Comparison of ENCODE assay signal across 1 cellular context in the genomic region with DNA sequence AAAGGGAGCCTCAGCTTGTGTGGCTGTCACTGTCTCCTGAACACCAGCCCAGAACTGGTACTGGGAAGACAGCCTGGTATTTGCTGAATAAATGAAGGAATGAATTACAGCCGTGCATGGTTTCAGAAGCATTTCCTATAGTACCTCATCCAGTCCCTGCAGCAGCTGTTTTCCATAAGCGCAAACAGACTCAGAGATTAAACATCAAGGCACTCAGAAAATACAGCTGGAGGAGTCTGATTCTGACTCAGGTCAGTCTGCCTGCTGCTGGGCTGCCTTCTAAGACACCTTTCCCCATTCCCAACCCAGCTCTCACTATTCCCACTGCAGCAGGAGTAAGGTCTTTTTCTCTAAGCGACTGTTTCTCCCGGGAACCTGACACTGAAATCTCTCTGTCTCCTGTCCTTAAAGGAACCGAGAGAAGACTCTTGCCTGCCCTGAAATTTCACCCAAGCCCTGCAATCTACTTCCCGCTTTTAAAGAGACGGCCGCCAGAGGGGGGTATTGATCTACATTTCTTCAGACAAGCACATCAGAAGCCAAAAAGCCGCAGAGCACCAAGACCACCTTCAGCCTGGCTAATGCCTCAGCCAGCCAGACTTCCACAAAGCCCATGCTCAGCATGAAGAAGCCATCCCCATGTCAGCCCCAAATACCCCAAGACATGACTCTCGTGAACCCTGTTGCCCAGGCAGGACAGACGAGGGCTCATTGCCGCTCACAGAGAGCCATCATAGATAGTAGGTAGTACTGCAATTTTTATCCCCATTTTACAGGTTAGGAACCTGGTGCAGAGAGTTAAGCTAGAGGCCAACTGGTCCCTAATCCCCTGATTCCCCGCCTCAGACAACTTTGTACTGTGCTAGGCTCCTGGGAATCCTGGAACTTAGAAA.
TF ChIP-seq lines count a peak whose summit lies in the region.

No MANE protein-coding gene starts in this region.

TF ChIP-seq in GM23338, 12 proteins besides CTCF, POLR2A, EP300 and RAD21 (continued from another document):
- TF ChIP-seq, protein P1, sequence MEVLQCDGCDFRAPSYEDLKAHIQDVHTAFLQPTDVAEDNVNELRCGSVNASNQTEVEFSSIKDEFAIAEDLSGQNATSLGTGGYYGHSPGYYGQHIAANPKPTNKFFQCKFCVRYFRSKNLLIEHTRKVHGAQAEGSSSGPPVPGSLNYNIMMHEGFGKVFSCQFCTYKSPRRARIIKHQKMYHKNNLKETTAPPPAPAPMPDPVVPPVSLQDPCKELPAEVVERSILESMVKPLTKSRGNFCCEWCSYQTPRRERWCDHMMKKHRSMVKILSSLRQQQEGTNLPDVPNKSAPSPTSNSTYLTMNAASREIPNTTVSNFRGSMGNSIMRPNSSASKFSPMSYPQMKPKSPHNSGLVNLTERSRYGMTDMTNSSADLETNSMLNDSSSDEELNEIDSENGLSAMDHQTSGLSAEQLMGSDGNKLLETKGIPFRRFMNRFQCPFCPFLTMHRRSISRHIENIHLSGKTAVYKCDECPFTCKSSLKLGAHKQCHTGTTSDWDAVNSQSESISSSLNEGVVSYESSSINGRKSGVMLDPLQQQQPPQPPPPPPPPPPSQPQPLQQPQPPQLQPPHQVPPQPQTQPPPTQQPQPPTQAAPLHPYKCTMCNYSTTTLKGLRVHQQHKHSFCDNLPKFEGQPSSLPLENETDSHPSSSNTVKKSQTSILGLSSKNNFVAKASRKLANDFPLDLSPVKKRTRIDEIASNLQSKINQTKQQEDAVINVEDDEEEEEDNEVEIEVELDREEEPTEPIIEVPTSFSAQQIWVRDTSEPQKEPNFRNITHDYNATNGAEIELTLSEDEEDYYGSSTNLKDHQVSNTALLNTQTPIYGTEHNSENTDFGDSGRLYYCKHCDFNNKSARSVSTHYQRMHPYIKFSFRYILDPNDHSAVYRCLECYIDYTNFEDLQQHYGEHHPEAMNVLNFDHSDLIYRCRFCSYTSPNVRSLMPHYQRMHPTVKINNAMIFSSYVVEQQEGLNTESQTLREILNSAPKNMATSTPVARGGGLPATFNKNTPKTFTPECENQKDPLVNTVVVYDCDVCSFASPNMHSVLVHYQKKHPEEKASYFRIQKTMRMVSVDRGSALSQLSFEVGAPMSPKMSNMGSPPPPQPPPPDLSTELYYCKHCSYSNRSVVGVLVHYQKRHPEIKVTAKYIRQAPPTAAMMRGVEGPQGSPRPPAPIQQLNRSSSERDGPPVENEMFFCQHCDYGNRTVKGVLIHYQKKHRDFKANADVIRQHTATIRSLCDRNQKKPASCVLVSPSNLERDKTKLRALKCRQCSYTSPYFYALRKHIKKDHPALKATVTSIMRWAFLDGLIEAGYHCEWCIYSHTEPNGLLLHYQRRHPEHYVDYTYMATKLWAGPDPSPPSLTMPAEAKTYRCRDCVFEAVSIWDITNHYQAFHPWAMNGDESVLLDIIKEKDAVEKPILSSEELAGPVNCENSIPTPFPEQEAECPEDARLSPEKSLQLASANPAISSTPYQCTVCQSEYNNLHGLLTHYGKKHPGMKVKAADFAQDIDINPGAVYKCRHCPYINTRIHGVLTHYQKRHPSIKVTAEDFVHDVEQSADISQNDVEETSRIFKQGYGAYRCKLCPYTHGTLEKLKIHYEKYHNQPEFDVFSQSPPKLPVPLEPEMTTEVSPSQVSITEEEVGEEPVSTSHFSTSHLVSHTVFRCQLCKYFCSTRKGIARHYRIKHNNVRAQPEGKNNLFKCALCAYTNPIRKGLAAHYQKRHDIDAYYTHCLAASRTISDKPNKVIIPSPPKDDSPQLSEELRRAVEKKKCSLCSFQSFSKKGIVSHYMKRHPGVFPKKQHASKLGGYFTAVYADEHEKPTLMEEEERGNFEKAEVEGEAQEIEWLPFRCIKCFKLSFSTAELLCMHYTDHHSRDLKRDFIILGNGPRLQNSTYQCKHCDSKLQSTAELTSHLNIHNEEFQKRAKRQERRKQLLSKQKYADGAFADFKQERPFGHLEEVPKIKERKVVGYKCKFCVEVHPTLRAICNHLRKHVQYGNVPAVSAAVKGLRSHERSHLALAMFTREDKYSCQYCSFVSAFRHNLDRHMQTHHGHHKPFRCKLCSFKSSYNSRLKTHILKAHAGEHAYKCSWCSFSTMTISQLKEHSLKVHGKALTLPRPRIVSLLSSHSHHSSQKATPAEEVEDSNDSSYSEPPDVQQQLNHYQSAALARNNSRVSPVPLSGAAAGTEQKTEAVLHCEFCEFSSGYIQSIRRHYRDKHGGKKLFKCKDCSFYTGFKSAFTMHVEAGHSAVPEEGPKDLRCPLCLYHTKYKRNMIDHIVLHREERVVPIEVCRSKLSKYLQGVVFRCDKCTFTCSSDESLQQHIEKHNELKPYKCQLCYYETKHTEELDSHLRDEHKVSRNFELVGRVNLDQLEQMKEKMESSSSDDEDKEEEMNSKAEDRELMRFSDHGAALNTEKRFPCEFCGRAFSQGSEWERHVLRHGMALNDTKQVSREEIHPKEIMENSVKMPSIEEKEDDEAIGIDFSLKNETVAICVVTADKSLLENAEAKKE (CRISPR knock-in tag; IDR thresholded peaks at IDR 0.05), result no peak
- TF ChIP-seq STAT1 (IDR thresholded peaks at IDR 0.05; ENCODE audit: unreplicated experiment) (no peak), ZNF331 (CRISPR knock-in tag; IDR thresholded peaks at IDR 0.05; ENCODE audit: low read depth) (no peak), JUNB (IDR thresholded peaks at IDR 0.05; ENCODE audit: unreplicated experiment) (no peak), NANOG (IDR thresholded peaks at IDR 0.05; ENCODE audit: borderline replicate concordance) (no peak), EZH2phosphoT487 (IDR thresholded peaks at IDR 0.05; ENCODE audit: unreplicated experiment) (no peak)
- TF ChIP-seq, protein P2, sequence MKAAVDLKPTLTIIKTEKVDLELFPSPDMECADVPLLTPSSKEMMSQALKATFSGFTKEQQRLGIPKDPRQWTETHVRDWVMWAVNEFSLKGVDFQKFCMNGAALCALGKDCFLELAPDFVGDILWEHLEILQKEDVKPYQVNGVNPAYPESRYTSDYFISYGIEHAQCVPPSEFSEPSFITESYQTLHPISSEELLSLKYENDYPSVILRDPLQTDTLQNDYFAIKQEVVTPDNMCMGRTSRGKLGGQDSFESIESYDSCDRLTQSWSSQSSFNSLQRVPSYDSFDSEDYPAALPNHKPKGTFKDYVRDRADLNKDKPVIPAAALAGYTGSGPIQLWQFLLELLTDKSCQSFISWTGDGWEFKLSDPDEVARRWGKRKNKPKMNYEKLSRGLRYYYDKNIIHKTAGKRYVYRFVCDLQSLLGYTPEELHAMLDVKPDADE (IDR thresholded peaks at IDR 0.05), result no peak
TF ChIP-seq in GM23338: peak in this region for 0.
